9 cellular contexts compared by ENCODE assay signal in the genomic region with DNA sequence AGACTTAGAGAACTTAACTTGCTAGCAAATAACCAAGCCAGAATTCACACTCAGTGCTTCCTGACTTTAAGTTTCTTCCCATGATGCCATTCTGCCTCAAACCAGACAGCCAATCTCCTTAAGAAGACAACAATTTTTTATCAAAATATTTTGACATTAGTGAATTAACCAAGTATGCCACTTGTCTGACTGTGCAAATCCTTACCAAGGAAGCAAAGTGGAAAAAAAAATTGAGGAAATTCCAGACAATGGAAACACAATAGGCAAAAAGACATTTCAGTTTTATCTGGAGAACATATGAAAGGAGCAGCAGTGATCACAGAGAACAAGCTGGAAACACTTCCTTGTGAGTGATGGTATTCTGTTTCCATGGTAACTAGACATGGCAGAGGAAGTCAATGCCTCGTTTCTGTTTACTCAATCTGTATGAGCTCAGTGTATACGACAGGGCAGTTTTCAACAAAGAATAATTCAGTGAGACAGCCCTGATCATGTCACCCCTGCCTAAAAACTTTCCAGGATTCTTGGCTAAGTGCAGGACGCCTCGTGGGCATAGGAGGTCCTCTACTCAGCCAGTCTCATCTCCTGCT.
DNase-seq lines count a peak whose midpoint lies in the region; ATAC-seq, FAIRE-seq and TF ChIP-seq lines count a peak whose summit lies in the region.
"Had no signal": no experiment of that assay in that cellular context is flagged by ENCODE, and none has a peak within 500 bp of the region (broad histone marks: within the 10 kb centered on the region; RNA-seq: fewer than 3 reads in every experiment).

No MANE protein-coding gene starts in this region.

- ATAC-seq in GM18873 (IDR thresholded peaks at IDR 0.05; ENCODE audit: low FRiP score, unreplicated experiment) = no peak
- ATAC-seq in activated naive CD8-positive, alpha-beta T cell treated with anti-CD3 and anti-CD28 coated beads, Interleukin-2, amount 50 U/mL, for 24 hours = no peak
- ATAC-seq: CD8-positive, alpha-beta T cell had no signal

- DNase-seq in COR-L47 (lab: John Stamatoyannopoulos, UW) (peak; percentile 49), RCC 7860 (ENCODE audit: low spot score) (peak; percentile 39), glomerular visceral epithelial cell (ENCODE audit: extremely low spot score) (peak; percentile 11), occipital lobe (lab: John Stamatoyannopoulos, UW) (no peak), foreskin fibroblast (no peak)
- peak; percentile 51 for DNase-seq in Jurkat, Clone E6-1 (ENCODE audit: low read depth, low spot score)
- DNase-seq in activated naive CD8-positive, alpha-beta T cell treated with anti-CD3 and anti-CD28 coated beads, Interleukin-2, amount 50 U/mL, for 24 hours = no peak
- DNase-seq: CD8-positive, alpha-beta T cell had no signal

- no peak for TF ChIP-seq CTCF in foreskin fibroblast (IDR thresholded peaks at IDR 0.05; ENCODE audit: low read depth, low read length)

- FAIRE-seq in RCC 7860 (lab: Jason Lieb, UNC) = no peak

- no peak overlapping the region for H3K4me3 ChIP-seq in Jurkat, Clone E6-1 (ENCODE audit: low read length)
- no peak overlapping the region for H3K4me3 ChIP-seq in foreskin fibroblast (ENCODE audit: low read depth in 1 of 2, low read length in 2 of 2)

- H3K27me3 Mint-ChIP-seq in activated naive CD8-positive, alpha-beta T cell treated with anti-CD3 and anti-CD28 coated beads, Interleukin-2, amount 50 U/mL, for 24 hours = peaks cover 3% of the 10 kb centered on the region

- H3K4me1 Mint-ChIP-seq in activated naive CD8-positive, alpha-beta T cell treated with anti-CD3 and anti-CD28 coated beads, Interleukin-2, amount 50 U/mL, for 24 hours = no peaks in the 10 kb centered on the region

- no peak overlapping the region for H3K27ac Mint-ChIP-seq in activated naive CD8-positive, alpha-beta T cell treated with anti-CD3 and anti-CD28 coated beads, Interleukin-2, amount 50 U/mL, for 24 hours
- H3K27ac Mint-ChIP-seq: CD8-positive, alpha-beta T cell had no signal

- H3K9me3 Mint-ChIP-seq in activated naive CD8-positive, alpha-beta T cell treated with anti-CD3 and anti-CD28 coated beads, Interleukin-2, amount 50 U/mL, for 24 hours = no peaks in the 10 kb centered on the region
- H3K9me3 Mint-ChIP-seq: CD8-positive, alpha-beta T cell had no signal

- no peaks in the 10 kb centered on the region for H3K36me3 Mint-ChIP-seq in activated naive CD8-positive, alpha-beta T cell treated with anti-CD3 and anti-CD28 coated beads, Interleukin-2, amount 50 U/mL, for 24 hours (ENCODE audit: low read depth)
- H3K36me3 Mint-ChIP-seq: CD8-positive, alpha-beta T cell had no signal

- H3K4me3 Mint-ChIP-seq in activated naive CD8-positive, alpha-beta T cell treated with anti-CD3 and anti-CD28 coated beads, Interleukin-2, amount 50 U/mL, for 24 hours = no peak overlapping the region
- H3K4me3 Mint-ChIP-seq: CD8-positive, alpha-beta T cell had no signal

Comparison
In these comparisons a context has a peak if more than half of its experiments do, and no peak if none do; other contexts are left out.
1. DNase-seq: peak in COR-L47 (single experiment), Jurkat, Clone E6-1 (single experiment), RCC 7860 (single experiment) and glomerular visceral epithelial cell (single experiment); none in occipital lobe (single experiment), foreskin fibroblast (0 of 2) and activated naive CD8-positive, alpha-beta T cell treated with anti-CD3 and anti-CD28 coated beads, Interleukin-2, amount 50 U/mL, for 24 hours (single experiment).